ENCODE assay signal across 12 cellular contexts in the genomic region with DNA sequence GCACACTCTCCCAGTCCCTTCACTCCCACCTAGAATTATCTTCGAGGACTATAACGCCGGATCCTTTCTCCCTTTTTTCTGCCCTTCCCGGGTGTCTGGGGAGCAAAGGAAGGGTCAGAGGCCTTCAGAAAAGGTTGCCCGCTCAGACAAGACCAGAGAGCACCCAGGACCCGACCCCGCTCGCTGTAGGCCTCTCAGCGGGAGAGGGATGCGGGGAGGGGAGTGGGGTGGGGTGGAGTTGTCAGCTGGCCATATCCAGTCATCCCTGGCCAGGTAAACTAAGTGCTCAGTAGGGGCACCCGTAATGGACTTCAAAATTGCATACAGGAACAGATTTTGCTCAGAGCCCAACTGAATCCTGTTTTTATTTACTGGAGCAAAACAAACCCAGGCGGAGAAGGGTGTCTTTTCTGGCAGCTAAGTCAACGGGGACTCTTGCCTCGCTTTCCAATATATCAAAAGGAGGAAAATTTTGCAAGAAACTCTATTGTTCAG.
DNase-seq lines count a peak whose midpoint lies in the region; ATAC-seq, FAIRE-seq and TF ChIP-seq lines count a peak whose summit lies in the region.
"Had no signal": no experiment of that assay in that cellular context is flagged by ENCODE, and none has a peak within 500 bp of the region (broad histone marks: within the 10 kb centered on the region; RNA-seq: fewer than 3 reads in every experiment).

No MANE protein-coding gene starts in this region.

- no peak for ATAC-seq in omental fat pad (ENCODE audit: low FRiP score)

- no peak for FAIRE-seq in GM12891 (lab: Jason Lieb, UNC)
- FAIRE-seq: D721Med, keratinocyte had no signal

- H3K4me3 ChIP-seq in H7 (ENCODE audit: insufficient read depth, low read depth, low read length) (peak overlapping the region; percentile 53), endocrine pancreas (ENCODE audit: control insufficient read depth, insufficient read depth, low read length) (peak overlapping the region; percentile 35)
- H3K4me3 ChIP-seq: PC-9 had no signal

- H3K4me1 ChIP-seq in endocrine pancreas (ENCODE audit: control insufficient read depth, insufficient read depth, low read length): peaks cover 17% of the 10 kb centered on the region

- no peak for TF ChIP-seq POLR2A in GM12891 (IDR thresholded peaks at IDR 0.05; ENCODE audit: low read depth, low read length)

- H3K27me3 ChIP-seq in H7 (ENCODE audit: control insufficient read depth, insufficient read depth, low read length) (peaks cover 21% of the 10 kb centered on the region), endocrine pancreas (ENCODE audit: control insufficient read depth, insufficient read depth, low read length) (no peaks in the 10 kb centered on the region)

- TF ChIP-seq CTCF in omental fat pad (IDR thresholded peaks at IDR 0.05): no peak

- peak overlapping the region; percentile 22 for H3K9ac ChIP-seq in endocrine pancreas (ENCODE audit: control insufficient read depth, insufficient read depth, low read length)

- H3K36me3 ChIP-seq in H7 (replicated peaks; ENCODE audit: control insufficient read depth, insufficient read depth, low read length): no peaks in the 10 kb centered on the region
- H3K36me3 ChIP-seq in endocrine pancreas (ENCODE audit: control insufficient read depth, insufficient read depth, low read length): no peaks in the 10 kb centered on the region

- DNase-seq in H7: no peak
- DNase-seq in NCI-H2227 (lab: John Stamatoyannopoulos, UW; ENCODE audit: unreplicated experiment): peak; percentile 59
- peak; percentile 59 for DNase-seq in posterior vena cava (ENCODE audit: low spot score)
- no peak for DNase-seq in GM12891 (ENCODE audit: insufficient read length, low spot score)
- no peak for DNase-seq in hepatic stellate cell (ENCODE audit: low spot score)
- DNase-seq in omental fat pad (ENCODE audit: low spot score): no peak
- DNase-seq in GM19238 (ENCODE audit: insufficient read length, low spot score): no peak
- DNase-seq: activated gamma-delta T cell, PC-9 had no signal

- intact Hi-C loops in posterior vena cava (cut with DNase I): no loop called here

- no peaks in the 10 kb centered on the region for H3K9me3 ChIP-seq in endocrine pancreas (ENCODE audit: control insufficient read depth, low read length)

TF ChIP-seq in GM12891, 5 proteins besides CTCF, POLR2A, EP300 and RAD21:
- TF ChIP-seq TAF1 (IDR thresholded peaks at IDR 0.05; ENCODE audit: low read depth, low read length) (no peak), SPI1 (IDR thresholded peaks at IDR 0.05; ENCODE audit: low read depth, low read length) (no peak), POU2F2 (IDR thresholded peaks at IDR 0.05; ENCODE audit: low read depth, low read length) (no peak), POLR2AphosphoS5 (IDR thresholded peaks at IDR 0.05; ENCODE audit: low read depth, low read length) (no peak), PAX5 (IDR thresholded peaks at IDR 0.05; ENCODE audit: insufficient read depth, low read length, severe bottlenecking) (no peak)

Comparison
In these comparisons a context has a peak if more than half of its experiments do, and no peak if none do; other contexts are left out.
1. DNase-seq: peak in NCI-H2227 (single experiment) and posterior vena cava (single experiment); none in H7 (single experiment), GM12891 (single experiment), hepatic stellate cell (single experiment), omental fat pad (single experiment) and GM19238 (single experiment).